In genomic region chr2:200466703-200467418, GRCh38 we compare ENCODE assay signal across 8 cellular contexts. TPM values are rescaled to one million over a fixed set of nuclear protein-coding genes. Genes with fewer than 3 reads are reported as not detected.
DNase-seq lines count a peak whose midpoint lies in the region; ATAC-seq and TF ChIP-seq lines count a peak whose summit lies in the region.

No MANE protein-coding gene starts in this region.

- POLR2A ChIA-PET in Caco-2 (lab: Charles Lee) = no interaction called here

- H3K4me1 ChIP-seq in Caco-2 = no peaks in the 10 kb centered on the region

- DNase-seq in hepatic stellate cell (ENCODE audit: low spot score) = peak; percentile 28
- peak in 2 of 3 donors; percentile 37 to 43 for DNase-seq in stimulated activated CD4-positive, alpha-beta T cell treated with anti-CD3 and anti-CD28 coated beads, TNF-alpha, amount 100 ng/mL, for 48 hours (ENCODE audit: low read depth in 3 of 3)
- DNase-seq in NCI-H2107 (lab: John Stamatoyannopoulos, UW) = no peak
- DNase-seq in Caco-2 = no peak
- DNase-seq in NCI-H82 (lab: John Stamatoyannopoulos, UW) = no peak

- peak overlapping the region; percentile 78 for H3K27ac Mint-ChIP-seq in activated T-helper 17 cell treated with anti-CD3 and anti-CD28 coated beads, Interleukin-2, amount 50 U/mL, for 72 hours
- no peak overlapping the region for H3K27ac Mint-ChIP-seq in Caco-2 (ENCODE audit: unreplicated experiment)

- no peaks in the 10 kb centered on the region for H3K9me3 ChIP-seq in Caco-2

- H3K36me3 ChIP-seq in Caco-2 (ENCODE audit: control insufficient read depth, insufficient read depth, low read length) = peaks cover 7% of the 10 kb centered on the region

- CTCF ChIA-PET in Caco-2 (lab: Charles Lee) = interaction anchor here (1.2 kb wide), 1 partner anchor 43 kb away, joined by 3 read pairs; the partner anchor contains the start of gene KCTD18

- ATAC-seq in GM19372 (IDR thresholded peaks at IDR 0.05; ENCODE audit: low read depth, unreplicated experiment) (peak; percentile 43), GM18858 (IDR thresholded peaks at IDR 0.05; ENCODE audit: unreplicated experiment) (no peak)
- ATAC-seq in activated T-helper 17 cell treated with anti-CD3 and anti-CD28 coated beads, Interleukin-2, amount 50 U/mL, for 72 hours (replicated peaks) = peak; percentile 91

- TF ChIP-seq CTCF in Caco-2 (IDR thresholded peaks at IDR 0.05; ENCODE audit: insufficient read depth in 1 of 2, low read depth in 1 of 2, low read length in 1 of 2, severe bottlenecking in 1 of 2, unreplicated experiment in 1 of 2) = no peak

- peaks cover 30% of the 10 kb centered on the region for H3K4me1 Mint-ChIP-seq in activated T-helper 17 cell treated with anti-CD3 and anti-CD28 coated beads, Interleukin-2, amount 50 U/mL, for 72 hours
- H3K4me1 Mint-ChIP-seq in Caco-2 (ENCODE audit: low read depth, unreplicated experiment) = no peaks in the 10 kb centered on the region

- H3K4me3 ChIP-seq in Caco-2 (ENCODE audit: low read depth, low read length) = no peak overlapping the region

- no peaks in the 10 kb centered on the region for H3K27me3 ChIP-seq in Caco-2 (replicated peaks; ENCODE audit: control insufficient read depth, insufficient read depth, low read length)

- no peaks in the 10 kb centered on the region for H3K36me3 Mint-ChIP-seq in activated T-helper 17 cell treated with anti-CD3 and anti-CD28 coated beads, Interleukin-2, amount 50 U/mL, for 72 hours (ENCODE audit: low read depth)
- H3K36me3 Mint-ChIP-seq in Caco-2 (ENCODE audit: insufficient read depth, unreplicated experiment) = peaks cover 81% of the 10 kb centered on the region

- no peaks in the 10 kb centered on the region for H3K27me3 Mint-ChIP-seq in activated T-helper 17 cell treated with anti-CD3 and anti-CD28 coated beads, Interleukin-2, amount 50 U/mL, for 72 hours
- H3K27me3 Mint-ChIP-seq in Caco-2 (ENCODE audit: insufficient read depth, unreplicated experiment) = no peaks in the 10 kb centered on the region

- H3K4me3 Mint-ChIP-seq in activated T-helper 17 cell treated with anti-CD3 and anti-CD28 coated beads, Interleukin-2, amount 50 U/mL, for 72 hours = peak overlapping the region; percentile 64
- no peak overlapping the region for H3K4me3 Mint-ChIP-seq in Caco-2 (ENCODE audit: unreplicated experiment)

- H3K9me3 Mint-ChIP-seq in activated T-helper 17 cell treated with anti-CD3 and anti-CD28 coated beads, Interleukin-2, amount 50 U/mL, for 72 hours = no peaks in the 10 kb centered on the region
- H3K9me3 Mint-ChIP-seq in Caco-2 (ENCODE audit: unreplicated experiment) = no peaks in the 10 kb centered on the region

- no TSS peak for BruUV-seq in Caco-2 (replicated peaks; lab: Mats Ljungman, UMichigan)

- intact Hi-C loops in Caco-2 (cut with micrococcal nuclease; ENCODE audit: unreplicated experiment) = no loop called here

RNA-seq across cellular contexts. Expression of gene KCTD18, which starts 43.0 kb away (rescaled TPM):
- 10 to 100 TPM in 1 of 2 donors, 1 to 10 TPM in 1; 9.3 to 10.8 TPM for total RNA-seq in activated T-helper 17 cell treated with anti-CD3 and anti-CD28 coated beads, Interleukin-2, amount 50 U/mL, for 72 hours
- total RNA-seq in Caco-2 (2022) = 8.6 and 9.3 TPM in 2 replicates

RNA-seq across cellular contexts. Expression of gene SGO2, which starts 59.1 kb away (rescaled TPM):
- total RNA-seq in activated T-helper 17 cell treated with anti-CD3 and anti-CD28 coated beads, Interleukin-2, amount 50 U/mL, for 72 hours = 10 to 100 TPM; 51.2 to 67.7 TPM
- total RNA-seq in Caco-2 (2022) = 20.1 and 21.3 TPM in 2 replicates

Comparison
In these comparisons a context has a peak if more than half of its experiments do, and no peak if none do; other contexts are left out.
1. DNase-seq: peak in hepatic stellate cell (single experiment) and stimulated activated CD4-positive, alpha-beta T cell treated with anti-CD3 and anti-CD28 coated beads, TNF-alpha, amount 100 ng/mL, for 48 hours (2 of 3); none in NCI-H2107 (single experiment), Caco-2 (0 of 2) and NCI-H82 (single experiment).